In genomic region chr3:57385498-57385897, GRCh38 we compare ENCODE assay signal across 24 cellular contexts.
"Had no signal": no experiment of that assay in that cellular context is flagged by ENCODE, and none has a peak within 500 bp of the region (broad histone marks: within the 10 kb centered on the region; RNA-seq: fewer than 3 reads in every experiment).

No MANE protein-coding gene starts in this region.

- H3K27ac ChIP-seq: hepatocyte, ovary, right atrium auricular region, skin epidermis, stomach, thoracic aorta, tibial artery, upper lobe of right lung had no signal

- H3K36me3 Mint-ChIP-seq: mesothelial cell of epicardium; naive thymus-derived CD4-positive, alpha-beta T cell; natural killer cell treated with Interleukin-12 subunit alpha and Interleukin-12 subunit beta and Interleukin-15 and Interleukin-18, amount 100 ng/mL, for 72 hours; stimulated activated naive B cell treated with anti-CD40 and anti-IgM and Interleukin-4, amounts not matched to agents 10 μg/mL and 1 μg/mL and 100 μg/mL, for 72 hours had no signal

- H3K4me3 Mint-ChIP-seq: mesothelial cell of epicardium; naive thymus-derived CD4-positive, alpha-beta T cell; natural killer cell treated with Interleukin-12 subunit alpha and Interleukin-12 subunit beta and Interleukin-15 and Interleukin-18, amount 100 ng/mL, for 72 hours; stimulated activated naive B cell treated with anti-CD40 and anti-IgM and Interleukin-4, amounts not matched to agents 10 μg/mL and 1 μg/mL and 100 μg/mL, for 72 hours had no signal

- H3K9me3 ChIP-seq: mucosa of descending colon, ovary, right atrium auricular region, stomach, thoracic aorta, tibial artery, upper lobe of right lung had no signal

- DNase-seq: islet precursor cell; mesendoderm; mucosa of descending colon; naive thymus-derived CD4-positive, alpha-beta T cell; stimulated activated CD4-positive, alpha-beta T cell treated with anti-CD3 and anti-CD28 coated beads, Interleukin-12 subunit alpha, Interleukin-12 subunit beta, amount 100 ng/mL, for 4 hours; stimulated activated CD4-positive, alpha-beta T cell treated with anti-CD3 and anti-CD28 coated beads, Interleukin-15, amount 100 ng/mL, for 24 hours; stimulated activated CD4-positive, alpha-beta T cell treated with anti-CD3 and anti-CD28 coated beads, Interleukin-2, amount 100 ng/mL, for 24 hours; stimulated activated CD4-positive, alpha-beta T cell treated with anti-CD3 and anti-CD28 coated beads, Interleukin-4, amount 100 ng/mL, for 1 hour; stimulated activated naive B cell treated with anti-CD40 and anti-IgM and Interleukin-4, amounts not matched to agents 10 μg/mL and 1 μg/mL and 100 μg/mL, for 72 hours; stimulated activated naive CD8-positive, alpha-beta T cell treated with anti-CD3 and anti-CD28 coated beads, Interleukin-15, Interleukin-2, amounts not matched to agents 100 U/mL and 50 U/mL, for 24 hours; stomach; tibial artery; trophoblast cell; upper lobe of right lung had no signal

- H3K27me3 Mint-ChIP-seq: natural killer cell treated with Interleukin-12 subunit alpha and Interleukin-12 subunit beta and Interleukin-15 and Interleukin-18, amount 100 ng/mL, for 72 hours; progenitor cell of endocrine pancreas; stimulated activated naive B cell treated with anti-CD40 and anti-IgM and Interleukin-4, amounts not matched to agents 10 μg/mL and 1 μg/mL and 100 μg/mL, for 72 hours had no signal

- H3K27me3 ChIP-seq: hepatocyte, ovary, right atrium auricular region, stomach, tibial artery, upper lobe of right lung had no signal

- H3K79me2 ChIP-seq: hepatocyte had no signal

- H3K4me1 ChIP-seq: right atrium auricular region, stomach, tibial artery, upper lobe of right lung had no signal

- H2AFZ ChIP-seq: hepatocyte had no signal

- H3K4me1 Mint-ChIP-seq: mesothelial cell of epicardium had no signal

- ATAC-seq: mucosa of descending colon; naive thymus-derived CD4-positive, alpha-beta T cell; natural killer cell treated with Interleukin-12 subunit alpha and Interleukin-12 subunit beta and Interleukin-15 and Interleukin-18, amount 100 ng/mL, for 72 hours; sciatic nerve; stimulated activated naive B cell treated with anti-CD40 and anti-IgM and Interleukin-4, amounts not matched to agents 10 μg/mL and 1 μg/mL and 100 μg/mL, for 72 hours; stimulated activated naive CD8-positive, alpha-beta T cell treated with anti-CD3 and anti-CD28 coated beads, Interleukin-15, Interleukin-2, amounts not matched to agents 100 U/mL and 50 U/mL, for 24 hours; upper lobe of right lung had no signal

- H3K36me3 ChIP-seq: ovary, right atrium auricular region, stomach, thoracic aorta, tibial artery, upper lobe of right lung had no signal

- H3K4me3 ChIP-seq: hepatocyte, lung, mucosa of descending colon, ovary, right atrium auricular region, skin epidermis, stomach, thoracic aorta, tibial artery, upper lobe of right lung had no signal

- H3K4me2 ChIP-seq: hepatocyte had no signal

- H3K27ac Mint-ChIP-seq: mesothelial cell of epicardium; naive thymus-derived CD4-positive, alpha-beta T cell; natural killer cell treated with Interleukin-12 subunit alpha and Interleukin-12 subunit beta and Interleukin-15 and Interleukin-18, amount 100 ng/mL, for 72 hours; progenitor cell of endocrine pancreas; stimulated activated naive B cell treated with anti-CD40 and anti-IgM and Interleukin-4, amounts not matched to agents 10 μg/mL and 1 μg/mL and 100 μg/mL, for 72 hours had no signal

- H3K9me3 Mint-ChIP-seq: mesothelial cell of epicardium; naive thymus-derived CD4-positive, alpha-beta T cell; natural killer cell treated with Interleukin-12 subunit alpha and Interleukin-12 subunit beta and Interleukin-15 and Interleukin-18, amount 100 ng/mL, for 72 hours; stimulated activated naive B cell treated with anti-CD40 and anti-IgM and Interleukin-4, amounts not matched to agents 10 μg/mL and 1 μg/mL and 100 μg/mL, for 72 hours had no signal
